ENCODE assay signal across 19 cellular contexts in the genomic region with DNA sequence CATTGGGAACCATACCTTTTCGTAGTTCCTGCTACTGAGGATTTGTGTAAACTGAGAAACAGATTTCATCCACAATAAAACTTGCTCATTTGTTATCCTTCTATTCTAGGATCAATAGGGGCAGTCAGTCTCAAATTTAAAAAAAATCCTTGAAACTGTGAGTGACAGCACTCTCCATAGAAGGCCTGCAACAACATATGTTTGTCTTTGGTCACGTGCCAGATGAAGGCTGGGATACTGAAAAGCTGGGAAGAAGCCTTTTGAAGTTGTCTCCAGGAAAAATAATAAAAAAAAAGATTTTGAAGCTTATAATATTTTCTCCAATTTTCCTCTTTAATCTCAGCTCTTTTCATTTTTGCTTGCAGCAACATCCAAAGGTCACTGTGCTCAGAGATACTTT.
DNase-seq lines count a peak whose midpoint lies in the region.
"Had no signal": no experiment of that assay in that cellular context is flagged by ENCODE, and none has a peak within 500 bp of the region (broad histone marks: within the 10 kb centered on the region; RNA-seq: fewer than 3 reads in every experiment).

No MANE protein-coding gene starts in this region.

- DNase-seq in NCI-H1092 treated with DMSO at 0.1 percent for 48 hours (lab: John Stamatoyannopoulos, UW) (peak; percentile 12), NCI-H1092 (lab: John Stamatoyannopoulos, UW) (no peak), G401 (ENCODE audit: low spot score) (peak; percentile 76), NCI-H2171 (lab: John Stamatoyannopoulos, UW) (peak; percentile 68), cerebellar cortex (ENCODE audit: low spot score) (peak; percentile 67), D341Med (ENCODE audit: low spot score) (no peak), SKM-1 (lab: John Stamatoyannopoulos, UW; ENCODE audit: unreplicated experiment) (no peak)
- no peak for DNase-seq in activated naive CD4-positive, alpha-beta T cell treated with anti-CD3 and anti-CD28 coated beads, Interleukin-2, amount 50 U/mL, for 16 hours
- DNase-seq: 8988T; ACHN; Calu3; DMS79; NCI-H1105; NCI-H1436 treated with DMSO at 0.1 percent for 48 hours; NCI-H2029; NCI-H526 treated with DMSO at 0.1 percent for 48 hours; NK-92 treated with Interleukin-12 subunit alpha and Interleukin-12 subunit beta, amount 100 ng/mL, for 24 hours; PC-3; T-helper 2 cell had no signal

- in situ Hi-C loops in G401 (cut with HindIII; ENCODE audit: low sequenced_read_pairs): no loop called here

Comparison
In these comparisons a context has a peak if more than half of its experiments do, and no peak if none do; other contexts are left out.
1. DNase-seq: peak in NCI-H1092 treated with DMSO at 0.1 percent for 48 hours (single experiment), G401 (single experiment), NCI-H2171 (single experiment) and cerebellar cortex (single experiment); none in NCI-H1092 (single experiment), D341Med (single experiment), activated naive CD4-positive, alpha-beta T cell treated with anti-CD3 and anti-CD28 coated beads, Interleukin-2, amount 50 U/mL, for 16 hours (single experiment) and SKM-1 (single experiment).